In genomic region chr6:3060092-3060491, GRCh38 we compare ENCODE assay signal across 6 cellular contexts. TPM values are rescaled to one million over a fixed set of nuclear protein-coding genes. Genes with fewer than 3 reads are reported as not detected.
DNase-seq lines count a peak whose midpoint lies in the region; ATAC-seq, FAIRE-seq and TF ChIP-seq lines count a peak whose summit lies in the region.
"Not testable (repeated sequence)": the region's sequence is repeated elsewhere in the genome, so short reads cannot be mapped to it uniquely, and the experiment has no call there.

No MANE protein-coding gene starts in this region.

- not testable (repeated sequence) for H4K20me1 ChIP-seq in BLaER1 treated with 17β-estradiol and CSF1 and Interleukin-3, amounts not matched to agents 10 nM and 100 nM; astrocyte (ENCODE audit: insufficient read depth, low read length)

- CTCF ChIA-PET in CD4-positive, alpha-beta T cell (lab: Charles Lee); WTC11 (lab: Charles Lee): not testable (repeated sequence)
- CTCF ChIA-PET in activated CD4-positive, alpha-beta memory T cell treated with anti-CD3 and anti-CD28 coated beads for 36 hours (lab: Charles Lee) = interaction anchor here (1.0 kb wide), 1 partner anchor 58 kb away, joined by 3 read pairs; no protein-coding TSS in a partner anchor

- peak overlapping the region; percentile 23 for H3K4me3 Mint-ChIP-seq in CD4-positive, alpha-beta T cell
- not testable (repeated sequence) for H3K4me3 Mint-ChIP-seq in WTC11
- H3K4me3 Mint-ChIP-seq in activated CD4-positive, alpha-beta memory T cell treated with anti-CD3 and anti-CD28 coated beads for 36 hours = peak overlapping the region; percentile 1
- H3K4me3 Mint-ChIP-seq in astrocyte (ENCODE audit: unreplicated experiment) = peak overlapping the region; percentile 31
- H3K4me3 Mint-ChIP-seq in neural crest cell = peak overlapping the region; percentile 62

- not testable (repeated sequence) for H3K36me3 Mint-ChIP-seq in CD4-positive, alpha-beta T cell (ENCODE audit: low read depth); WTC11; activated CD4-positive, alpha-beta memory T cell treated with anti-CD3 and anti-CD28 coated beads for 36 hours; astrocyte (ENCODE audit: low read depth, unreplicated experiment); neural crest cell (ENCODE audit: low read depth)

- H3K27ac ChIP-seq in BLaER1 treated with 17β-estradiol and CSF1 and Interleukin-3, amounts not matched to agents 10 nM and 100 nM; CD4-positive, alpha-beta T cell (ENCODE audit: low read depth, low read length); astrocyte (ENCODE audit: low read depth, low read length): not testable (repeated sequence)

- not testable (repeated sequence) for H3K27ac Mint-ChIP-seq in CD4-positive, alpha-beta T cell; WTC11; activated CD4-positive, alpha-beta memory T cell treated with anti-CD3 and anti-CD28 coated beads for 36 hours; astrocyte (ENCODE audit: unreplicated experiment); neural crest cell (ENCODE audit: unreplicated experiment)

- peaks cover 24% of the 10 kb centered on the region for H3K4me1 Mint-ChIP-seq in CD4-positive, alpha-beta T cell (ENCODE audit: low read depth)
- H3K4me1 Mint-ChIP-seq in WTC11 = peaks cover 14% of the 10 kb centered on the region
- H3K4me1 Mint-ChIP-seq in activated CD4-positive, alpha-beta memory T cell treated with anti-CD3 and anti-CD28 coated beads for 36 hours (ENCODE audit: low read depth) = peaks cover 23% of the 10 kb centered on the region
- not testable (repeated sequence) for H3K4me1 Mint-ChIP-seq in astrocyte (ENCODE audit: low read depth, unreplicated experiment); neural crest cell

- not testable (repeated sequence) for FAIRE-seq in astrocyte (lab: Jason Lieb, UNC)

- H3K27me3 ChIP-seq in BLaER1 treated with 17β-estradiol and CSF1 and Interleukin-3, amounts not matched to agents 10 nM and 100 nM; CD4-positive, alpha-beta T cell (ENCODE audit: control insufficient read depth, insufficient read depth, low read length); astrocyte (ENCODE audit: insufficient read depth, low read length): not testable (repeated sequence)

- not testable (repeated sequence) for H3K4me3 ChIP-seq in BLaER1 treated with 17β-estradiol and CSF1 and Interleukin-3, amounts not matched to agents 10 nM and 100 nM; astrocyte (ENCODE audit: insufficient read depth, low read depth, low read length)

- not testable (repeated sequence) for H3K9ac ChIP-seq in BLaER1 treated with 17β-estradiol and CSF1 and Interleukin-3, amounts not matched to agents 10 nM and 100 nM; astrocyte (ENCODE audit: low read length)

- TF ChIP-seq CTCF in CD4-positive, alpha-beta T cell (IDR thresholded peaks at IDR 0.05); WTC11 (IDR thresholded peaks at IDR 0.05); astrocyte (IDR thresholded peaks at IDR 0.05; ENCODE audit: insufficient read depth, low read depth, low read length); neural crest cell (conservative IDR thresholded peaks at IDR 0.05): not testable (repeated sequence)

- H3K4me2 ChIP-seq in BLaER1 treated with 17β-estradiol and CSF1 and Interleukin-3, amounts not matched to agents 10 nM and 100 nM = peak overlapping the region in 7 of 11 experiments; percentile 2 to 54 (median 42); a peak in 7 of 22 replicates
- H3K4me2 ChIP-seq in astrocyte (ENCODE audit: low read length) = not testable (repeated sequence)

- H2AFZ ChIP-seq in astrocyte (ENCODE audit: low read depth, low read length) = not testable (repeated sequence)

- not testable (repeated sequence) for H3K9me3 Mint-ChIP-seq in CD4-positive, alpha-beta T cell; WTC11; activated CD4-positive, alpha-beta memory T cell treated with anti-CD3 and anti-CD28 coated beads for 36 hours; astrocyte (ENCODE audit: unreplicated experiment); neural crest cell

- H3K9me3 ChIP-seq in BLaER1 treated with 17β-estradiol and CSF1 and Interleukin-3, amounts not matched to agents 10 nM and 100 nM (replicated peaks in 1 of 11); CD4-positive, alpha-beta T cell (ENCODE audit: control insufficient read depth, low read length); astrocyte (ENCODE audit: insufficient read depth, low read depth, low read length): not testable (repeated sequence)

- intact Hi-C loops in CD4-positive, alpha-beta T cell (cut with DNase I, micrococcal nuclease) = loop anchor here (2.0 to 5.0 kb wide), 2 partner anchors 213 to 268 kb away; no protein-coding TSS in a partner anchor
- intact Hi-C loops in activated CD4-positive, alpha-beta memory T cell treated with anti-CD3 and anti-CD28 coated beads for 36 hours (cut with micrococcal nuclease) = not testable (repeated sequence)

- H3K36me3 ChIP-seq in BLaER1 treated with 17β-estradiol and CSF1 and Interleukin-3, amounts not matched to agents 10 nM and 100 nM; astrocyte (ENCODE audit: insufficient read depth, low read length): not testable (repeated sequence)

- H3K27me3 Mint-ChIP-seq in CD4-positive, alpha-beta T cell; WTC11 (ENCODE audit: low read depth); activated CD4-positive, alpha-beta memory T cell treated with anti-CD3 and anti-CD28 coated beads for 36 hours; astrocyte (ENCODE audit: low read depth, unreplicated experiment): not testable (repeated sequence)
- H3K27me3 Mint-ChIP-seq in neural crest cell (ENCODE audit: low read depth) = peaks cover 39% of the 10 kb centered on the region

- ATAC-seq in CD4-positive, alpha-beta T cell (ENCODE audit: poor library complexity); WTC11: not testable (repeated sequence)

- DNase-seq in CD4-positive, alpha-beta T cell; WTC11 (ENCODE audit: low spot score); activated CD4-positive, alpha-beta memory T cell treated with anti-CD3 and anti-CD28 coated beads for 36 hours; astrocyte (ENCODE audit: low read depth); neural crest cell (ENCODE audit: low read depth, low spot score): not testable (repeated sequence)

- peaks cover 34 to 49% (median 39%) of the 10 kb centered on the region in 10 experiments for H3K4me1 ChIP-seq in BLaER1 treated with 17β-estradiol and CSF1 and Interleukin-3, amounts not matched to agents 10 nM and 100 nM
- not testable (repeated sequence) for H3K4me1 ChIP-seq in astrocyte (ENCODE audit: insufficient read depth, low read length)

- H3K79me2 ChIP-seq in astrocyte (ENCODE audit: insufficient read depth, low read length) = not testable (repeated sequence)

- POLR2A ChIA-PET in CD4-positive, alpha-beta T cell (lab: Charles Lee) = interaction anchor here (0.8 to 2.4 kb wide), 2 partner anchors 70 to 120 kb away, joined by 3 to 7 read pairs; no protein-coding TSS in a partner anchor
- POLR2A ChIA-PET in WTC11 (lab: Charles Lee); activated CD4-positive, alpha-beta memory T cell treated with anti-CD3 and anti-CD28 coated beads for 36 hours (lab: Charles Lee): not testable (repeated sequence)

TF ChIP-seq in WTC11, 78 proteins besides CTCF, POLR2A, EP300 and RAD21:
- TF ChIP-seq HMGA2 (CRISPR knock-in tag; IDR thresholded peaks at IDR 0.05) = peak; percentile 92

RNA-seq across cellular contexts. Expression of gene RIPK1, which starts 8.2 kb away (rescaled TPM):
- total RNA-seq in CD4-positive, alpha-beta T cell = 10 to 100 TPM; 17.2 to 17.3 TPM
- total RNA-seq in WTC11 (2021) (8.7 to 11.8 TPM (median 11.3 TPM) in 3 replicates), astrocyte (21.9 and 23.4 TPM in 2 replicates), neural crest cell (12.1 and 12.2 TPM in 2 replicates)
- total RNA-seq in activated CD4-positive, alpha-beta memory T cell treated with anti-CD3 and anti-CD28 coated beads for 36 hours = 10 to 100 TPM; 18.5 to 18.6 TPM

RNA-seq across cellular contexts. Expression of gene BPHL, which starts 58.4 kb away (rescaled TPM):
- 1 to 10 TPM; 5.2 to 5.7 TPM for total RNA-seq in CD4-positive, alpha-beta T cell
- total RNA-seq in WTC11 (2021) (29.7 to 45.5 TPM (median 43.2 TPM) in 3 replicates), astrocyte (22.7 and 23.1 TPM in 2 replicates), neural crest cell (45.7 and 47.4 TPM in 2 replicates)
- total RNA-seq in activated CD4-positive, alpha-beta memory T cell treated with anti-CD3 and anti-CD28 coated beads for 36 hours = 10 to 100 TPM; 10.1 to 11.4 TPM
